8 cellular contexts compared by ENCODE assay signal in genomic region chr6:154370545-154370944, GRCh38.
DNase-seq lines count a peak whose midpoint lies in the region; ATAC-seq and TF ChIP-seq lines count a peak whose summit lies in the region.

No MANE protein-coding gene starts in this region.

- ATAC-seq in GM19043 (IDR thresholded peaks at IDR 0.05; ENCODE audit: low read depth, unreplicated experiment): peak; percentile 81
- peak; percentile 74 for ATAC-seq in HG03521 (IDR thresholded peaks at IDR 0.05; ENCODE audit: unreplicated experiment)
- no peak for ATAC-seq in GM18870 (IDR thresholded peaks at IDR 0.05; ENCODE audit: unreplicated experiment)

- TF ChIP-seq CTCF in VCaP (conservative IDR thresholded peaks at IDR 0.05): peak; percentile 76

- peak overlapping the region; percentile 1; the same call in 1 of the 2 replicates for H3K27ac ChIP-seq in VCaP

- DNase-seq in D341Med (ENCODE audit: low spot score): peak; percentile 41
- DNase-seq in iPS-NIHi11 (ENCODE audit: low spot score): peak; percentile 29
- DNase-seq in DMS53 (lab: John Stamatoyannopoulos, UW): no peak
- DNase-seq in NCI-H2171 treated with DMSO at 0.1 percent for 48 hours (lab: John Stamatoyannopoulos, UW): no peak

Comparison
In these comparisons a context has a peak if more than half of its experiments do, and no peak if none do; other contexts are left out.
1. DNase-seq: peak in D341Med (single experiment) and iPS-NIHi11 (single experiment); none in DMS53 (single experiment) and NCI-H2171 treated with DMSO at 0.1 percent for 48 hours (single experiment).